Comparison of ENCODE assay signal across 1 cellular context in genomic region chr17:81648707-81649085, GRCh38.
TF ChIP-seq lines count a peak whose summit lies in the region.

No MANE protein-coding gene starts in this region.

TF ChIP-seq in WTC11, 78 proteins besides CTCF, POLR2A, EP300 and RAD21:
- TF ChIP-seq SP1 (CRISPR knock-in tag; conservative IDR thresholded peaks at IDR 0.05), result no peak
- no peak for TF ChIP-seq ZNF317 (CRISPR knock-in tag; IDR thresholded peaks at IDR 0.05; ENCODE audit: borderline replicate concordance, low read depth)
- no peak for TF ChIP-seq ZNF232 (CRISPR knock-in tag; IDR thresholded peaks at IDR 0.05)
- TF ChIP-seq ZBTB43 (CRISPR knock-in tag; IDR thresholded peaks at IDR 0.05), result no peak
- TF ChIP-seq AFF4 (CRISPR knock-in tag; IDR thresholded peaks at IDR 0.05; ENCODE audit: borderline replicate concordance), result no peak
- no peak for TF ChIP-seq ZNF138 (CRISPR knock-in tag; conservative IDR thresholded peaks at IDR 0.05)
- TF ChIP-seq NR1H2 (CRISPR knock-in tag; IDR thresholded peaks at IDR 0.05), result no peak
- no peak for TF ChIP-seq ZNF425 (CRISPR knock-in tag; conservative IDR thresholded peaks at IDR 0.05)
- TF ChIP-seq ATF2 (CRISPR knock-in tag; IDR thresholded peaks at IDR 0.05; ENCODE audit: borderline replicate concordance, low read depth), result no peak
- TF ChIP-seq USF2 (CRISPR knock-in tag; IDR thresholded peaks at IDR 0.05), result no peak
